ENCODE assay signal across 8 cellular contexts in the genomic region with DNA sequence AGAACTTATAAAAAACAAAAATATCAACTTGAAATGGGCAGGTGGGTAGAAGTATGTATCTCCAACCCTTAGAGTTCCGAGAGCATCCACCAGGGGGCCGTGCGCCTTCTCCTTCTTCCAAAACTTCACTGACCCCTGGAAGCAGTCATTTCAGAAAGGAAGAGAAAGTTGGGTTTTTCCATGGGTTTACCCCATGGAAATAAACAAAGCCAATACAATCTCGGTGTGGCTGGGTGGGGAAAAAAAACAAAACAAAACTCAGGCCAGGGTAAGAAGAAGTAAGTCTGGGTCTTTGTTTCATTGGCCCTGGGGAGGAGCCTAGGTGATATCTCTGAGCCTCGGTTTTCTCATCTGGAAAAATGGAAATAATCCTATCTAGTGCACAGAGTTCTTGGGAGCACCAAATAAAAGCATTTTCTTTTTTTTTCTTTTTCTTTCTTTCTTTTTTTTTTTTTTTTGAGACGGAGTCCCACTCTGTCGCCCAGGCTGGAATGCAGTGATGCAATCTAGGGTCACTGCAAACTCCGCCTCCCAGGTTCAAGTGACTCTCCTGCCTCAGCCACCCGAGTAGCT. TPM values are rescaled to one million over a fixed set of nuclear protein-coding genes. Genes with fewer than 3 reads are reported as not detected.
DNase-seq lines count a peak whose midpoint lies in the region; ATAC-seq and TF ChIP-seq lines count a peak whose summit lies in the region.

No MANE protein-coding gene starts in this region.

- H3K4me1 ChIP-seq in mammary epithelial cell (ENCODE audit: insufficient read depth, low read length) (no peaks in the 10 kb centered on the region), left lung (peaks cover 0 to 14% of the 10 kb centered on the region in 2 donors)

- H3K9me3 ChIP-seq in mammary epithelial cell (replicated peaks; ENCODE audit: insufficient read depth, low read length) (no peaks in the 10 kb centered on the region), left lung (no peaks in the 10 kb centered on the region)

- CTCF ChIA-PET in mammary epithelial cell (lab: Charles Lee; ENCODE audit: low non-redundant PET): no interaction called here

- TF ChIP-seq CTCF in WI38 (IDR thresholded peaks at IDR 0.05; ENCODE audit: low read depth, low read length) (peak; percentile 68), mammary epithelial cell (conservative IDR thresholded peaks at IDR 0.05 in 1 of 2, IDR thresholded peaks at IDR 0.05 in 1 of 2; ENCODE audit: extremely low read depth in 1 of 2, insufficient read depth in 1 of 2, low read depth in 1 of 2, low read length in 2 of 2) (peak; percentile 81 to 89), left lung (IDR thresholded peaks at IDR 0.05) (peak; percentile 53 to 68)

- DNase-seq in EL (peak; percentile 55), LHCN-M2 (ENCODE audit: low read depth) (peak; percentile 30), mammary epithelial cell (peak; percentile 30), left lung (peak; percentile 44 to 79)
- peak; percentile 13 to 19 for DNase-seq in stimulated activated CD8-positive, alpha-beta memory T cell treated with anti-CD3 and anti-CD28 coated beads, Interleukin-15, amount 100 ng/mL, for 4 hours (ENCODE audit: low read depth in 2 of 2)

- H3K9ac ChIP-seq in mammary epithelial cell (ENCODE audit: insufficient read depth, low read length): no peak overlapping the region

- 38% methylated on average over 8 of the region's 9 CpGs for WGBS in mammary epithelial cell (ENCODE audit: low coverage, missing lambda C conversion rate)

- no peak overlapping the region for H3K4me2 ChIP-seq in mammary epithelial cell (ENCODE audit: insufficient read depth, low read depth, low read length)

- H3K4me3 ChIP-seq in WI38 (ENCODE audit: low read depth, low read length): no peak overlapping the region
- H3K4me3 ChIP-seq in mammary epithelial cell (replicated peaks in 1 of 3; ENCODE audit: insufficient read depth in 1 of 3, low read depth in 2 of 3, low read length in 3 of 3): no peak overlapping the region
- H3K4me3 ChIP-seq in left lung: no peak overlapping the region

- peak; percentile 77 for ATAC-seq in left lung
- ATAC-seq in GM19328 (IDR thresholded peaks at IDR 0.05; ENCODE audit: unreplicated experiment): no peak
- ATAC-seq in HG03565 (IDR thresholded peaks at IDR 0.05; ENCODE audit: unreplicated experiment): no peak

- H3K27me3 ChIP-seq in mammary epithelial cell (ENCODE audit: insufficient read depth, low read length) (no peaks in the 10 kb centered on the region), left lung (no peaks in the 10 kb centered on the region)

- intact Hi-C loops in mammary epithelial cell (cut with micrococcal nuclease): loop anchor here (1.0 to 5.0 kb wide), 2 partner anchors 27 to 42 kb away; a partner anchor contains a TSS
- intact Hi-C loops in left lung (cut with DNase I): no loop called here

- peak overlapping the region; percentile 39 for H2AFZ ChIP-seq in mammary epithelial cell (ENCODE audit: low read depth, low read length)

- no TSS peak for BruUV-seq in mammary epithelial cell (replicated peaks; lab: Mats Ljungman, UMichigan)

- in situ Hi-C loops in mammary epithelial cell (cut with MboI; ENCODE audit: low sequenced_read_pairs in 2 of 2): no loop called here

- H3K79me2 ChIP-seq in mammary epithelial cell (ENCODE audit: insufficient read depth, low read length): no peaks in the 10 kb centered on the region

- no peaks in the 10 kb centered on the region for H4K20me1 ChIP-seq in mammary epithelial cell (ENCODE audit: insufficient read depth, low read length)

- no peaks in the 10 kb centered on the region for H3K36me3 ChIP-seq in mammary epithelial cell (ENCODE audit: insufficient read depth, low read length)
- H3K36me3 ChIP-seq in left lung: no peaks in the 10 kb centered on the region

- dilution Hi-C loops in mammary epithelial cell (cut with HindIII; ENCODE audit: low sequenced_read_pairs): no loop called here

- no peak overlapping the region for H3K27ac ChIP-seq in mammary epithelial cell (ENCODE audit: insufficient read depth, low read depth, low read length)
- H3K27ac ChIP-seq in left lung: no peak overlapping the region

RNA-seq across cellular contexts. Expression of a gene that starts 33.6 kb away (rescaled TPM):
- 0.06 and 0.13 TPM in 2 replicates for total RNA-seq in LHCN-M2 (2014; rRNA removed)
- not detected for polyA plus RNA-seq in LHCN-M2 (2012)
- total RNA-seq in mammary epithelial cell: not detected
- polyA plus RNA-seq in mammary epithelial cell: not detected
- not detected for polyA minus RNA-seq in mammary epithelial cell
- total RNA-seq in left lung: under 1 TPM in 1 of 2 donors, not detected in 1; 0.10 TPM

RNA-seq across cellular contexts. Expression of a gene that starts 40.6 kb away (rescaled TPM):
- total RNA-seq in LHCN-M2 (2014; rRNA removed) (4.5 and 7.5 TPM in 2 replicates), mammary epithelial cell (10 to 100 TPM; 11.2 to 54.1 TPM), left lung (10 to 100 TPM; 44.5 to 46.5 TPM)
- 17.6 TPM for polyA plus RNA-seq in LHCN-M2 (2012)
- 18.7 TPM for polyA plus RNA-seq in mammary epithelial cell
- polyA minus RNA-seq in mammary epithelial cell: 69.0 TPM
